Comparison of ENCODE assay signal across 9 cellular contexts in genomic region chr1:40381268-40382109, GRCh38. TPM values are rescaled to one million over a fixed set of nuclear protein-coding genes. Genes with fewer than 3 reads are reported as not detected.
A peak's percentile ranks its signal among the peaks of the same experiment; 100 is the strongest.
DNase-seq lines count a peak whose midpoint lies in the region; ATAC-seq, FAIRE-seq and TF ChIP-seq lines count a peak whose summit lies in the region.
"Had no signal": no experiment of that assay in that cellular context is flagged by ENCODE, and none has a peak within 500 bp of the region (broad histone marks: within the 10 kb centered on the region; RNA-seq: fewer than 3 reads in every experiment).

No MANE protein-coding gene starts in this region.

- no peaks in the 10 kb centered on the region for H4K20me1 ChIP-seq in BLaER1

- DNase-seq in Peyer's patch (peak in 2 of 3 donors; percentile 64 to 73), left lung (no peak), urothelium cell line (ENCODE audit: low spot score) (no peak), HuH-7.5 (ENCODE audit: low spot score) (no peak), HT-29 (ENCODE audit: low spot score) (no peak), RWPE1 (ENCODE audit: low spot score) (no peak)
- DNase-seq: mesendoderm had no signal

- intact Hi-C loops in left lung (cut with DNase I) = no loop called here

- H3K4me1 ChIP-seq in BLaER1 (peaks cover 59% of the 10 kb centered on the region), Peyer's patch (peaks cover 0 to 37% (median 11%) of the 10 kb centered on the region in 4 donors), left lung (peaks cover 20 to 99% of the 10 kb centered on the region in 2 donors)

- H3K9me3 ChIP-seq in BLaER1 (no peaks in the 10 kb centered on the region), Peyer's patch (no peaks in the 10 kb centered on the region), left lung (no peaks in the 10 kb centered on the region)

- H3K36me3 ChIP-seq in BLaER1 (peaks cover 18% of the 10 kb centered on the region), Peyer's patch (no peaks in the 10 kb centered on the region), left lung (peaks cover 0 to 14% of the 10 kb centered on the region in 2 donors)

- TF ChIP-seq CTCF in Peyer's patch (IDR thresholded peaks at IDR 0.05) (no peak), left lung (IDR thresholded peaks at IDR 0.05) (no peak), RWPE1 (conservative IDR thresholded peaks at IDR 0.05; ENCODE audit: low read depth) (no peak)

- POLR2A ChIA-PET in RWPE1 (lab: Yijun Ruan, JAX; ENCODE audit: low non-redundant PET) = interaction anchor here (0.5 kb wide), 1 partner anchor 643 kb away, joined by 5 read pairs; the partner anchor contains the start of gene PPIE

- CTCF ChIA-PET in RWPE1 (lab: Yijun Ruan, JAX) = interaction anchor here (0.8 kb wide), 1 partner anchor 47 kb away, joined by 4 read pairs; no protein-coding TSS in a partner anchor

- H3K4me3 ChIP-seq in BLaER1 (no peak overlapping the region), Peyer's patch (peak overlapping the region; percentile 10 to 37 (median 25)), left lung (peak overlapping the region in 1 of 2 donors; percentile 8)

- H3K4me2 ChIP-seq in BLaER1 = peak overlapping the region; percentile 53

- peak; percentile 60 for ATAC-seq in left lung

- no peak for FAIRE-seq in urothelium cell line (lab: Jason Lieb, UNC)

- TF ChIP-seq POLR2A in GM19193 (IDR thresholded peaks at IDR 0.05; ENCODE audit: extremely low read depth, insufficient read depth, insufficient read length) (peak; percentile 18), Peyer's patch (IDR thresholded peaks at IDR 0.05) (peak; percentile 36 to 70)

- no peaks in the 10 kb centered on the region for H3K27me3 ChIP-seq in BLaER1
- H3K27me3 ChIP-seq in Peyer's patch = no peaks in the 10 kb centered on the region
- no peaks in the 10 kb centered on the region for H3K27me3 ChIP-seq in left lung

- no peak overlapping the region for H3K9ac ChIP-seq in BLaER1

- H3K27ac ChIP-seq in BLaER1 (no peak overlapping the region), Peyer's patch (peak overlapping the region; percentile 87 to 100 (median 90)), left lung (peak overlapping the region; percentile 30 to 95), RWPE1 (no peak overlapping the region)

RNA-seq across cellular contexts. Expression of gene SMAP2, which starts 8.0 kb away (rescaled TPM):
- total RNA-seq in Peyer's patch (100 to 1,000 TPM in 1 of 4 donors, 10 to 100 TPM in 3; 24.7 to 170 (median 33.7) TPM), left lung (10 to 100 TPM; 39.8 to 77.3 TPM)
- 12.9 and 14.1 TPM in 2 replicates for total RNA-seq in HT-29 (2014; rRNA removed; shearing (Covaris generic))

Comparison
In these comparisons a context has a peak if more than half of its experiments do, and no peak if none do; other contexts are left out.
1. H3K27ac ChIP-seq: peak in Peyer's patch (4 of 4) and left lung (2 of 2); none in BLaER1 (single experiment) and RWPE1 (single experiment).
2. DNase-seq: peak in Peyer's patch (2 of 3); none in left lung (0 of 2), urothelium cell line (single experiment), HuH-7.5 (single experiment), HT-29 (single experiment) and RWPE1 (single experiment).